ENCODE assay signal across 25 cellular contexts in the genomic region with DNA sequence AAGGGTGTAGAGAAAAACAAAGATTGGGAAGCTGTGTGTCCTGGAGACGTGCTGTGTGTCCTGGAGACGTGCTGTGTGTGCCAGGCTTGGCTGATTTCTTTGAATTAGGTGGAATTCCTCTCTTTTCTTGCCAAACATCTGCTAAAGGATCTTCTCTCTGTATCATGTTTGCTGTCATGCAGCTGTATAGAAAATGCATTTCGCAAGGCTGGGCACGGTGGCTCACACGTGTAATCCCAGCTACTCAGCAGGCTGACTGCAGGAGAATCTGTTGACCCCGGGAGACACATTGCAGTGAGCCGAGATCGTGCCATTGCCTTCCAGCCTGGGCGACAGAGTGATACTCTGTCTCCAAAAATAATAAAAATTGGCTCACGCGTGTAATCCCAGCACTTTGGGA.
"Had no signal": no experiment of that assay in that cellular context is flagged by ENCODE, and none has a peak within 500 bp of the region (broad histone marks: within the 10 kb centered on the region; RNA-seq: fewer than 3 reads in every experiment).

No MANE protein-coding gene starts in this region.

- H3K4me2 ChIP-seq: neural progenitor cell had no signal

- H3K27me3 ChIP-seq: adrenal gland, body of pancreas, esophagus squamous epithelium, heart right ventricle, left lung, neural progenitor cell, thyroid gland, upper lobe of right lung had no signal

- H3K36me3 ChIP-seq: adrenal gland, esophagus squamous epithelium, heart right ventricle, left lung, lower lobe of right lung, neural progenitor cell, thyroid gland, upper lobe of right lung had no signal

- H3K4me1 ChIP-seq: adrenal gland, body of pancreas, esophagus squamous epithelium, heart right ventricle, left lung, lower lobe of right lung, thyroid gland, upper lobe of right lung had no signal

- DNase-seq: activated CD4-positive, alpha-beta T cell treated with anti-CD3 and anti-CD28 coated beads for 4 hours; activated CD8-positive, alpha-beta T cell treated with anti-CD3 and anti-CD28 coated beads for 36 hours; activated T-cell treated with anti-CD3 and anti-CD28 coated beads, Interleukin-2, amount 50 U/mL, for 48 hours; adrenal gland; aorta; body of pancreas; dermis blood vessel endothelial cell; effector CD4-positive, alpha-beta T cell; esophagus squamous epithelium; foreskin melanocyte; heart right ventricle; left lung; lower lobe of right lung; mesenchymal stem cell; natural killer cell; right cardiac atrium; stimulated activated CD4-positive, alpha-beta T cell treated with anti-CD3 and anti-CD28 coated beads, Interleukin-1b, Interleukin-23, amount 100 ng/mL, for 48 hours; stimulated activated CD4-positive, alpha-beta T cell treated with anti-CD3 and anti-CD28 coated beads, Interleukin-4, amount 100 ng/mL, for 4 hours; stimulated activated CD8-positive, alpha-beta memory T cell treated with anti-CD3 and anti-CD28 coated beads, Interleukin-4, amount 100 ng/mL, for 48 hours; stimulated activated naive CD8-positive, alpha-beta T cell treated with anti-CD3 and anti-CD28 coated beads, Interleukin-15, amount 100 ng/mL, for 72 hours; thyroid gland; upper lobe of right lung had no signal

- ATAC-seq: body of pancreas; heart right ventricle; left lung; lower lobe of right lung; natural killer cell; right cardiac atrium; stimulated activated memory B cell treated with anti-CD40 and anti-IgM and Interleukin-4, amounts not matched to agents 10 μg/mL and 1 μg/mL and 100 μg/mL, for 72 hours; upper lobe of right lung had no signal

- H3K4me3 ChIP-seq: adrenal gland, body of pancreas, esophagus squamous epithelium, heart right ventricle, left lung, lower lobe of right lung, neural progenitor cell, thyroid gland, upper lobe of right lung had no signal

- H3K27ac ChIP-seq: adrenal gland, body of pancreas, esophagus squamous epithelium, heart right ventricle, lower lobe of right lung, neural progenitor cell, thyroid gland, upper lobe of right lung, VCaP had no signal

- H3K9me3 ChIP-seq: adrenal gland, lower lobe of right lung, thyroid gland had no signal
